Comparison of ENCODE assay signal across 12 cellular contexts in the genomic region with DNA sequence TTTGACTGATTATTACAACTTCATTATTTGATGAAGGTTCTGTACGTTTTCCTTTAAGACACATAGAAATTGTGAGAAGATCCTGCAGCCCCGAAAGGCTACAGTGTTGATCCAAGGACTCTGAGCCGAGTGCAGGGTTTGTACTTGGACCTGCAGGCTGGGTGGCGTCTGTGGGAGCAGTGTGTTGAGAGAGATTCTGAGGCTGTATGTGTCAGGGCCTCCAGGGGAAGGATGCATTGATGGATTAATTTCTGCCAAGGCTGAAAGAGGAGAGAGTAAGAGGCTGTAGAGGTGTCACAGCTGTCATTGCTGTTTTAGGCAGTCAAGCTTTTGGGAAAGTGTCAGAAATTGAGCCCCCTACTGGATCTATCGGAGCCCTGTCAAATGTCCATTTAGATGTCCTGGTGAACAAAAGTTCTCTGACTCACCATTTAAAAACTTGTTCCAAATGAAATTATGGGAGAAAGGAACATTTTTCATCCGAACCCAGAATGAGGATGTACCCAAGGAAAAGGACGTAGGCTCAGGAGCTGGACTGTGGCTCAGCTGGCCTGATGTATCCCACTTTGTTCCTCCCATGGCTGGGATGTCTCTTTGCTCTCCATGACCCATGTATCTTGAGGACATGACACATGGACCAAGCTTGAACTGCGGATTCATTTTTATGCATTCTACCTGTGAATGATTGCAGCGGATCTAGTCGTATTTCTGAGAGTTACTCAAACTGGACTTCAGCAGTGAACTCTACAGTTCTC.
DNase-seq lines count a peak whose midpoint lies in the region; ATAC-seq, FAIRE-seq and TF ChIP-seq lines count a peak whose summit lies in the region.
"Had no signal": no experiment of that assay in that cellular context is flagged by ENCODE, and none has a peak within 500 bp of the region (broad histone marks: within the 10 kb centered on the region; RNA-seq: fewer than 3 reads in every experiment).

No MANE protein-coding gene starts in this region.

- H3K27me3 Mint-ChIP-seq in astrocyte (ENCODE audit: low read depth, unreplicated experiment) = no peaks in the 10 kb centered on the region

- H4K20me1 ChIP-seq in astrocyte (ENCODE audit: insufficient read depth, low read length) = peaks cover 3% of the 10 kb centered on the region

- H3K27ac ChIP-seq in A549 (peak overlapping the region in 1 of 2 experiments; percentile 28; a peak in 2 of 6 replicates), HUES48 (ENCODE audit: low read depth, low read length) (peak overlapping the region; percentile 98), astrocyte (ENCODE audit: low read depth, low read length) (no peak overlapping the region), liver (ENCODE audit: low read depth in 1 of 2, low read length in 2 of 2) (no peak overlapping the region), prostate gland (no peak overlapping the region)
- H3K27ac ChIP-seq: pancreas had no signal

- FAIRE-seq in A549 (lab: Jason Lieb, UNC) (no peak), astrocyte (lab: Jason Lieb, UNC) (peak; percentile 85)
- FAIRE-seq: HTR-8/SVneo, pancreas had no signal

- H3K9me3 ChIP-seq in A549 (no peaks in the 10 kb centered on the region), HUES48 (ENCODE audit: control insufficient read depth, insufficient read depth, low read length) (no peaks in the 10 kb centered on the region), astrocyte (ENCODE audit: insufficient read depth, low read depth, low read length) (no peaks in the 10 kb centered on the region), liver (ENCODE audit: control insufficient read depth in 4 of 4, low read length in 3 of 4) (no peaks in the 10 kb centered on the region), prostate gland (no peaks in the 10 kb centered on the region)
- H3K9me3 ChIP-seq: pancreas had no signal

- TF ChIP-seq RAD21 in A549 (conservative IDR thresholded peaks at IDR 0.05 in 1 of 2, IDR thresholded peaks at IDR 0.05 in 1 of 2) = peak in 1 of 2 experiments; percentile 43; a peak in 3 of 5 replicates
- TF ChIP-seq RAD21 in liver (IDR thresholded peaks at IDR 0.05) = peak; percentile 45 to 67

- H3K4me1 ChIP-seq in A549 = peaks cover 52% of the 10 kb centered on the region
- H3K4me1 ChIP-seq in HUES48 (ENCODE audit: control insufficient read depth, insufficient read depth, low read length) = peaks cover 84% of the 10 kb centered on the region
- H3K4me1 ChIP-seq in astrocyte (ENCODE audit: insufficient read depth, low read length) = peaks cover 53% of the 10 kb centered on the region
- peaks cover 0 to 3% (median 0%) of the 10 kb centered on the region in 4 donors for H3K4me1 ChIP-seq in liver (ENCODE audit: control insufficient read depth in 4 of 4, insufficient read depth in 4 of 4, low read length in 3 of 4)
- no peaks in the 10 kb centered on the region for H3K4me1 ChIP-seq in prostate gland (replicated peaks)

- H3K9ac ChIP-seq in HUES48 (ENCODE audit: low read depth, low read length) = no peak overlapping the region
- no peak overlapping the region for H3K9ac ChIP-seq in astrocyte (ENCODE audit: low read length)
- H3K9ac ChIP-seq in liver (ENCODE audit: low read depth in 1 of 2, low read length in 2 of 2) = no peak overlapping the region

- H3K27ac Mint-ChIP-seq in astrocyte (ENCODE audit: unreplicated experiment) = peak overlapping the region; percentile 73
- H3K27ac Mint-ChIP-seq: activated CD4-positive, alpha-beta T cell treated with anti-CD3 and anti-CD28 coated beads for 36 hours had no signal

- peak; percentile 38 for TF ChIP-seq CTCF in A549 (IDR thresholded peaks at IDR 0.05)
- TF ChIP-seq CTCF in astrocyte (IDR thresholded peaks at IDR 0.05; ENCODE audit: insufficient read depth, low read depth, low read length) = peak; percentile 28
- peak; percentile 24 for TF ChIP-seq CTCF in liver (IDR thresholded peaks at IDR 0.05; ENCODE audit: low read depth, low read length, missing input control)
- no peak for TF ChIP-seq CTCF in prostate gland (IDR thresholded peaks at IDR 0.05)

- peaks cover 68% of the 10 kb centered on the region for H3K79me2 ChIP-seq in astrocyte (ENCODE audit: insufficient read depth, low read length)

- no peak for TF ChIP-seq EP300 in A549 (IDR thresholded peaks at IDR 0.05)

- H3K4me3 ChIP-seq in A549 (no peak overlapping the region), HUES48 (ENCODE audit: low read depth, low read length) (no peak overlapping the region), astrocyte (ENCODE audit: insufficient read depth, low read depth, low read length) (no peak overlapping the region), liver (ENCODE audit: low read depth in 1 of 3, low read length in 3 of 3) (no peak overlapping the region), prostate gland (no peak overlapping the region)
- H3K4me3 ChIP-seq: pancreas had no signal

- peaks cover 1% of the 10 kb centered on the region for H3K9me3 Mint-ChIP-seq in astrocyte (ENCODE audit: unreplicated experiment)

- H3K27me3 ChIP-seq in HUES48 (ENCODE audit: control insufficient read depth, insufficient read depth, low read length) = no peaks in the 10 kb centered on the region
- no peaks in the 10 kb centered on the region for H3K27me3 ChIP-seq in astrocyte (ENCODE audit: insufficient read depth, low read length)
- no peaks in the 10 kb centered on the region for H3K27me3 ChIP-seq in liver (ENCODE audit: control insufficient read depth in 4 of 4, insufficient read depth in 4 of 4, low read length in 3 of 4)
- H3K27me3 ChIP-seq in prostate gland (replicated peaks; ENCODE audit: insufficient read depth) = no peaks in the 10 kb centered on the region
- H3K27me3 ChIP-seq: pancreas had no signal

- H2AFZ ChIP-seq in astrocyte (ENCODE audit: low read depth, low read length) = no peak overlapping the region

- ATAC-seq in A549 (peak in 1 of 2 experiments; percentile 52; a peak in 4 of 6 replicates), GM19395 (IDR thresholded peaks at IDR 0.05; ENCODE audit: unreplicated experiment) (no peak), GM18858 (IDR thresholded peaks at IDR 0.05; ENCODE audit: unreplicated experiment) (no peak)
- ATAC-seq: activated CD4-positive, alpha-beta T cell treated with anti-CD3 and anti-CD28 coated beads for 36 hours had no signal

- peaks cover 26% of the 10 kb centered on the region for H3K36me3 Mint-ChIP-seq in astrocyte (ENCODE audit: low read depth, unreplicated experiment)

- CTCF ChIA-PET in A549 (lab: Yijun Ruan, JAX) = interaction anchor here (1.2 to 1.4 kb wide), 3 partner anchors 12 to 36 kb away, joined by 3 to 4 read pairs (median 3); no protein-coding TSS in a partner anchor

- POLR2A ChIA-PET in A549 (lab: Yijun Ruan, JAX) = interaction anchor here (0.6 to 0.9 kb wide), 2 partner anchors 22 to 477 kb away, joined by 3 to 5 read pairs; no protein-coding TSS in a partner anchor

- no peak for DNase-seq in A549 (ENCODE audit: low read depth in 1 of 2, low spot score in 1 of 2)
- DNase-seq in astrocyte (ENCODE audit: low read depth) = no peak
- no peak for DNase-seq in prostate gland (ENCODE audit: low spot score)
- DNase-seq in COLO668 (lab: John Stamatoyannopoulos, UW; ENCODE audit: unreplicated experiment) = no peak
- DNase-seq: activated CD4-positive, alpha-beta T cell treated with anti-CD3 and anti-CD28 coated beads for 36 hours; amniotic stem cell; pancreas had no signal

- H3K4me3 Mint-ChIP-seq in astrocyte (ENCODE audit: unreplicated experiment) = no peak overlapping the region
- H3K4me3 Mint-ChIP-seq: activated CD4-positive, alpha-beta T cell treated with anti-CD3 and anti-CD28 coated beads for 36 hours had no signal

- peaks cover 21% of the 10 kb centered on the region for H3K36me3 ChIP-seq in HUES48 (ENCODE audit: control insufficient read depth, insufficient read depth, low read length)
- H3K36me3 ChIP-seq in astrocyte (ENCODE audit: insufficient read depth, low read length) = no peaks in the 10 kb centered on the region
- peaks cover 0 to 4% (median 1%) of the 10 kb centered on the region in 4 donors for H3K36me3 ChIP-seq in liver (ENCODE audit: control insufficient read depth in 4 of 4, insufficient read depth in 3 of 4, low read depth in 1 of 4, low read length in 3 of 4)
- H3K36me3 ChIP-seq in prostate gland = no peaks in the 10 kb centered on the region
- H3K36me3 ChIP-seq: pancreas had no signal

- H3K4me1 Mint-ChIP-seq in astrocyte (ENCODE audit: low read depth, unreplicated experiment) = peaks cover 82% of the 10 kb centered on the region

- WGBS in A549 (ENCODE audit: missing lambda C conversion rate) = 75% methylated on average over 10 of the region's 10 CpGs
- 84% methylated on average over 10 of the region's 10 CpGs for WGBS in liver
- WGBS in prostate gland = 72% methylated on average over 10 of the region's 10 CpGs

- H3K4me2 ChIP-seq in A549 (no peak overlapping the region; the same call in 2 of the 3 replicates), astrocyte (ENCODE audit: low read length) (no peak overlapping the region)

- intact Hi-C loops in prostate gland (cut with DNase I) = no loop called here

- no peak for TF ChIP-seq POLR2A in A549 (IDR thresholded peaks at IDR 0.05; ENCODE audit: low read length)
- no peak for TF ChIP-seq POLR2A in prostate gland (IDR thresholded peaks at IDR 0.05)

TF ChIP-seq in A549, 52 proteins besides CTCF, POLR2A, EP300 and RAD21:
- TF ChIP-seq CEBPB (IDR thresholded peaks at IDR 0.05) (no peak), HOXB5 (CRISPR knock-in tag; IDR thresholded peaks at IDR 0.05) (no peak), SMC3 (IDR thresholded peaks at IDR 0.05) (peak; percentile 38; the same call in 2 of the 3 replicates), RNF2 (IDR thresholded peaks at IDR 0.05; ENCODE audit: borderline replicate concordance, low read depth) (no peak)

TF ChIP-seq in liver, 16 proteins besides CTCF, POLR2A, EP300 and RAD21 (continues in another document):
- no peak for TF ChIP-seq SP1 (IDR thresholded peaks at IDR 0.05)
- no peak for TF ChIP-seq EGR1 (IDR thresholded peaks at IDR 0.05; ENCODE audit: low read depth in 2 of 2)
- TF ChIP-seq FOXA1 (IDR thresholded peaks at IDR 0.05) = no peak
- TF ChIP-seq, protein P1, sequence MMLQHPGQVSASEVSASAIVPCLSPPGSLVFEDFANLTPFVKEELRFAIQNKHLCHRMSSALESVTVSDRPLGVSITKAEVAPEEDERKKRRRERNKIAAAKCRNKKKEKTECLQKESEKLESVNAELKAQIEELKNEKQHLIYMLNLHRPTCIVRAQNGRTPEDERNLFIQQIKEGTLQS (IDR thresholded peaks at IDR 0.05) = no peak

Comparison
In these comparisons a context has a peak if more than half of its experiments do, and no peak if none do; other contexts are left out.
1. CTCF ChIP-seq: peak in A549 (single experiment), astrocyte (single experiment) and liver (single experiment); none in prostate gland (0 of 4).